8 cellular contexts compared by ENCODE assay signal in genomic region chr20:25390538-25391528, GRCh38. TPM values are rescaled to one million over a fixed set of nuclear protein-coding genes. Genes with fewer than 3 reads are reported as not detected.
DNase-seq lines count a peak whose midpoint lies in the region; ATAC-seq, FAIRE-seq and TF ChIP-seq lines count a peak whose summit lies in the region.

Gene ABHD12 (minus strand): TSS chr20:25390835. CDS start chr20:25390703, 132 bp downstream.

- TF ChIP-seq CTCF in pancreas (IDR thresholded peaks at IDR 0.05) (no peak), thyroid gland (IDR thresholded peaks at IDR 0.05) (peak in 1 of 6 experiments; percentile 3)

- intact Hi-C loops in Right ventricle myocardium superior (cut with DNase I), result no loop called here
- intact Hi-C loops in pancreas (cut with DNase I), result no loop called here
- intact Hi-C loops in thyroid gland (cut with DNase I), result loop anchor here (10.0 kb wide), 1 partner anchor 196 kb away; the partner anchor contains the start of gene ENTPD6

- H3K9me3 ChIP-seq in pancreas, result no peaks in the 10 kb centered on the region
- no peaks in the 10 kb centered on the region for H3K9me3 ChIP-seq in thyroid gland

- ATAC-seq in HG02798 (IDR thresholded peaks at IDR 0.05; ENCODE audit: poor library complexity, unreplicated experiment) (peak; percentile 94), Right ventricle myocardium superior (ENCODE audit: poor library complexity) (peak; percentile 99), pancreas (peak; percentile 94 to 98 (median 94))

- DNase-seq in GM12891 (ENCODE audit: insufficient read length, low spot score) (peak; percentile 94), NCI-H1417 treated with DMSO at 0.1 percent for 48 hours (lab: John Stamatoyannopoulos, UW) (peak; percentile 89), SW 1271 (lab: John Stamatoyannopoulos, UW) (peak; percentile 92 to 94), Right ventricle myocardium superior (peak; percentile 98), pancreas (peak; percentile 96 to 98 (median 97)), thyroid gland (peak; percentile 97 to 98)
- peak; percentile 93 for DNase-seq in activated naive CD8-positive, alpha-beta T cell treated with anti-CD3 and anti-CD28 coated beads, Interleukin-2, amount 50 U/mL, for 16 hours (ENCODE audit: low read depth, low spot score)

- peak; percentile 90 for FAIRE-seq in GM12891 (lab: Jason Lieb, UNC)
- FAIRE-seq in pancreas (lab: Jason Lieb, UNC), result no peak

- WGBS in pancreas, 2 donors, result 0 to 1% methylated on average over 47 to 91 of the region's 91 CpGs
- 3 to 4% methylated on average over 18 to 26 of the region's 91 CpGs for WGBS in thyroid gland, 2 donors

- peak within 1 kb of the TSS; percentile 87 to 97 (median 92) for H3K4me3 ChIP-seq in pancreas
- H3K4me3 ChIP-seq in thyroid gland (replicated peaks in 1 of 3), result peak within 1 kb of the TSS; percentile 49 to 85 (median 80)

- no peaks in the 10 kb centered on the region for H3K27me3 ChIP-seq in pancreas
- H3K27me3 ChIP-seq in thyroid gland, result no peaks in the 10 kb centered on the region

- H3K4me1 ChIP-seq in pancreas, result peaks cover 0 to 8% (median 0%) of the 10 kb centered on the region in 3 donors
- H3K4me1 ChIP-seq in thyroid gland, result peaks cover 19 to 24% of the 10 kb centered on the region in 2 donors

- H3K27ac ChIP-seq in pancreas, result peak within 1 kb of the TSS; percentile 82 to 94 (median 91)
- H3K27ac ChIP-seq in thyroid gland, result peak within 1 kb of the TSS; percentile 86 to 92 (median 90)

- TF ChIP-seq POLR2A in GM12891 (IDR thresholded peaks at IDR 0.05; ENCODE audit: low read depth, low read length) (peak; percentile 92), thyroid gland (IDR thresholded peaks at IDR 0.05) (peak; percentile 72 to 94)

- H3K36me3 ChIP-seq in pancreas (no peaks in the 10 kb centered on the region), thyroid gland (no peaks in the 10 kb centered on the region)

TF ChIP-seq in GM12891, 5 proteins besides CTCF, POLR2A, EP300 and RAD21:
- TF ChIP-seq TAF1 (IDR thresholded peaks at IDR 0.05; ENCODE audit: low read depth, low read length), result peak; percentile 77
- TF ChIP-seq POLR2AphosphoS5 (IDR thresholded peaks at IDR 0.05; ENCODE audit: low read depth, low read length), result peak; percentile 90
- TF ChIP-seq POU2F2 (IDR thresholded peaks at IDR 0.05; ENCODE audit: low read depth, low read length), result no peak
- no peak for TF ChIP-seq SPI1 (IDR thresholded peaks at IDR 0.05; ENCODE audit: low read depth, low read length)

RNA-seq across cellular contexts. Expression of gene ABHD12, which starts in this region (rescaled TPM):
- 29.2 TPM for polyA plus RNA-seq in GM12891 (2012; ENCODE audit: low read depth, missing spikeins)
- total RNA-seq in Right ventricle myocardium superior (21.1 TPM), pancreas (10 to 100 TPM; 44.4 to 73.0 (median 53.9) TPM), thyroid gland (100 to 1,000 TPM; 103 to 212 (median 179) TPM)
- 10 to 100 TPM; 55.9 to 64.3 TPM for polyA plus RNA-seq in pancreas

Comparison
In these comparisons a context has a peak if more than half of its experiments do, and no peak if none do; other contexts are left out.
1. Peak in every context shown above with its lines: DNase-seq, ATAC-seq, H3K4me3 ChIP-seq and H3K27ac ChIP-seq.